ENCODE assay signal across 32 cellular contexts in genomic region chr11:112856133-112856532, GRCh38.
"Had no signal": no experiment of that assay in that cellular context is flagged by ENCODE, and none has a peak within 500 bp of the region (broad histone marks: within the 10 kb centered on the region; RNA-seq: fewer than 3 reads in every experiment).

No MANE protein-coding gene starts in this region.

- H3K27ac Mint-ChIP-seq: activated B cell treated with CpG ODN at 0.5 μM for 24 hours; activated CD4-positive, alpha-beta memory T cell treated with anti-CD3 and anti-CD28 coated beads for 36 hours; activated CD4-positive, alpha-beta T cell treated with anti-CD3 and anti-CD28 coated beads, Interleukin-2, amount 10 ng/mL, durations not matched to agents 24 days and 14 days; activated CD8-positive, alpha-beta T cell treated with anti-CD3 and anti-CD28 coated beads for 36 hours; activated naive CD4-positive, alpha-beta T cell treated with anti-CD3 and anti-CD28 coated beads, Interleukin-2, amount 50 U/mL, for 72 hours; activated naive CD8-positive, alpha-beta T cell treated with anti-CD3 and anti-CD28 coated beads for 36 hours; activated T-cell treated with anti-CD3 and anti-CD28 coated beads, Interleukin-2, amount 50 U/mL, for 72 hours; activated T-helper 1 cell treated with anti-CD3 and anti-CD28 coated beads, Interleukin-12 subunit alpha, Interleukin-12 subunit beta, Interleukin-2, Interleukin-4 antibody, amounts not matched to agents 30 ng/mL and 10 ng/mL and 1 ng/mL, durations not matched to agents 14 hours and 24 hours and 36 hours; activated T-helper 17 cell treated with anti-CD3 and anti-CD28 coated beads, Interleukin-2, amount 50 U/mL, for 72 hours; T-helper 1 cell treated with Interleukin-12 subunit alpha and Interleukin-12 subunit beta and Interleukin-4 antibody, amounts not matched to agents 30 μg/mL and 1 μg/mL, for 36 hours; T-helper 2 cell treated with Interferon-gamma antibody and Interleukin-4, amounts not matched to agents 5 μg/mL and 100 μg/mL, for 36 hours had no signal

- H3K9me3 ChIP-seq: adrenal gland had no signal

- H3K36me3 ChIP-seq: adrenal gland had no signal

- H3K36me3 Mint-ChIP-seq: activated CD4-positive, alpha-beta memory T cell treated with anti-CD3 and anti-CD28 coated beads for 36 hours; activated naive CD8-positive, alpha-beta T cell treated with anti-CD3 and anti-CD28 coated beads for 36 hours; brain had no signal

- H3K4me1 Mint-ChIP-seq: activated B cell treated with CpG ODN at 0.5 μM for 24 hours; activated CD4-positive, alpha-beta T cell treated with anti-CD3 and anti-CD28 coated beads, Interleukin-2, amount 10 ng/mL, durations not matched to agents 24 days and 14 days; activated naive CD8-positive, alpha-beta T cell treated with anti-CD3 and anti-CD28 coated beads for 36 hours; activated T-helper 17 cell treated with anti-CD3 and anti-CD28 coated beads, Interleukin-2, amount 50 U/mL, for 72 hours had no signal

- DNase-seq: activated B cell treated with CpG ODN at 0.5 μM for 24 hours; activated CD4-positive, alpha-beta memory T cell treated with anti-CD3 and anti-CD28 coated beads for 36 hours; activated CD4-positive, alpha-beta T cell treated with anti-CD3 and anti-CD28 coated beads for 4 hours; activated CD4-positive, alpha-beta T cell treated with anti-CD3 and anti-CD28 coated beads, Interleukin-2, amount 10 ng/mL, durations not matched to agents 24 days and 14 days; activated CD4-positive, alpha-beta T cell treated with anti-CD3 and anti-CD28 coated beads, Interleukin-2, amount 50 U/mL, for 1 hour; activated CD4-positive, alpha-beta T cell treated with anti-CD3 and anti-CD28 coated beads, Interleukin-2, amount 50 U/mL, for 4 hours; activated CD4-positive, CD25-positive, alpha-beta regulatory T cell treated with anti-CD3 and anti-CD28 coated beads, Interleukin-2, amount 50 U/mL, for 72 hours; activated CD8-positive, alpha-beta memory T cell treated with anti-CD3 and anti-CD28 coated beads, Interleukin-2, amount 50 U/mL, for 4 hours; activated CD8-positive, alpha-beta T cell treated with anti-CD3 and anti-CD28 coated beads for 36 hours; activated effector memory CD4-positive, alpha-beta T cell treated with anti-CD3 and anti-CD28 coated beads, Interleukin-2, amount 50 U/mL, for 16 hours; activated gamma-delta T cell treated with Interleukin-2 at 50 U/mL for 16 hours; activated naive CD4-positive, alpha-beta T cell; activated naive CD8-positive, alpha-beta T cell treated with anti-CD3 and anti-CD28 coated beads for 36 hours; activated T-cell treated with anti-CD3 and anti-CD28 coated beads for 4 hours; activated T-cell treated with anti-CD3 and anti-CD28 coated beads, Interleukin-2, amount 50 U/mL, for 1 hour; activated T-cell treated with anti-CD3 and anti-CD28 coated beads, Interleukin-2, amount 50 U/mL, for 4 hours; activated T-cell treated with anti-CD3 and anti-CD28 coated beads, Interleukin-2, amount 50 U/mL, for 72 hours; adrenal gland; amniotic stem cell; aorta; central memory CD4-positive, alpha-beta T cell; T-helper 1 cell; T-helper 2 cell; T-helper 9 cell had no signal

- FAIRE-seq: TTC549 had no signal

- H3K4me3 Mint-ChIP-seq: activated B cell treated with CpG ODN at 0.5 μM for 24 hours; activated CD4-positive, alpha-beta memory T cell treated with anti-CD3 and anti-CD28 coated beads for 36 hours; activated CD4-positive, alpha-beta T cell treated with anti-CD3 and anti-CD28 coated beads, Interleukin-2, amount 10 ng/mL, durations not matched to agents 24 days and 14 days; activated CD8-positive, alpha-beta T cell treated with anti-CD3 and anti-CD28 coated beads for 36 hours; activated naive CD8-positive, alpha-beta T cell treated with anti-CD3 and anti-CD28 coated beads for 36 hours; activated T-cell treated with anti-CD3 and anti-CD28 coated beads, Interleukin-2, amount 50 U/mL, for 4 hours; activated T-cell treated with anti-CD3 and anti-CD28 coated beads, Interleukin-2, amount 50 U/mL, for 72 hours; activated T-helper 1 cell treated with anti-CD3 and anti-CD28 coated beads, Interleukin-12 subunit alpha, Interleukin-12 subunit beta, Interleukin-2, Interleukin-4 antibody, amounts not matched to agents 30 ng/mL and 10 ng/mL and 1 ng/mL, durations not matched to agents 14 hours and 24 hours and 36 hours; activated T-helper 17 cell treated with anti-CD3 and anti-CD28 coated beads, Interleukin-2, amount 50 U/mL, for 72 hours; brain; T-helper 1 cell treated with Interleukin-12 subunit alpha and Interleukin-12 subunit beta and Interleukin-4 antibody, amounts not matched to agents 30 μg/mL and 1 μg/mL, for 36 hours; T-helper 2 cell treated with Interferon-gamma antibody and Interleukin-4, amounts not matched to agents 5 μg/mL and 100 μg/mL, for 36 hours had no signal

- ATAC-seq: activated CD8-positive, alpha-beta T cell treated with anti-CD3 and anti-CD28 coated beads for 36 hours; activated naive CD4-positive, alpha-beta T cell treated with anti-CD3 and anti-CD28 coated beads, Interleukin-2, amount 50 U/mL, for 72 hours; activated T-cell treated with anti-CD3 and anti-CD28 coated beads, Interleukin-2, amount 50 U/mL, for 4 hours; activated T-cell treated with anti-CD3 and anti-CD28 coated beads, Interleukin-2, amount 50 U/mL, for 72 hours; activated T-helper 17 cell treated with anti-CD3 and anti-CD28 coated beads, Interleukin-2, amount 50 U/mL, for 72 hours had no signal

- H3K27ac ChIP-seq: adrenal gland, VCaP had no signal

- H3K4me3 ChIP-seq: adrenal gland had no signal

- H3K27me3 ChIP-seq: adrenal gland had no signal
